ENCODE assay signal across 8 cellular contexts in genomic region chr1:167936068-167936929, GRCh38. TPM values are rescaled to one million over a fixed set of nuclear protein-coding genes. Genes with fewer than 3 reads are reported as not detected.
DNase-seq lines count a peak whose midpoint lies in the region; TF ChIP-seq lines count a peak whose summit lies in the region.

A gene with protein sequence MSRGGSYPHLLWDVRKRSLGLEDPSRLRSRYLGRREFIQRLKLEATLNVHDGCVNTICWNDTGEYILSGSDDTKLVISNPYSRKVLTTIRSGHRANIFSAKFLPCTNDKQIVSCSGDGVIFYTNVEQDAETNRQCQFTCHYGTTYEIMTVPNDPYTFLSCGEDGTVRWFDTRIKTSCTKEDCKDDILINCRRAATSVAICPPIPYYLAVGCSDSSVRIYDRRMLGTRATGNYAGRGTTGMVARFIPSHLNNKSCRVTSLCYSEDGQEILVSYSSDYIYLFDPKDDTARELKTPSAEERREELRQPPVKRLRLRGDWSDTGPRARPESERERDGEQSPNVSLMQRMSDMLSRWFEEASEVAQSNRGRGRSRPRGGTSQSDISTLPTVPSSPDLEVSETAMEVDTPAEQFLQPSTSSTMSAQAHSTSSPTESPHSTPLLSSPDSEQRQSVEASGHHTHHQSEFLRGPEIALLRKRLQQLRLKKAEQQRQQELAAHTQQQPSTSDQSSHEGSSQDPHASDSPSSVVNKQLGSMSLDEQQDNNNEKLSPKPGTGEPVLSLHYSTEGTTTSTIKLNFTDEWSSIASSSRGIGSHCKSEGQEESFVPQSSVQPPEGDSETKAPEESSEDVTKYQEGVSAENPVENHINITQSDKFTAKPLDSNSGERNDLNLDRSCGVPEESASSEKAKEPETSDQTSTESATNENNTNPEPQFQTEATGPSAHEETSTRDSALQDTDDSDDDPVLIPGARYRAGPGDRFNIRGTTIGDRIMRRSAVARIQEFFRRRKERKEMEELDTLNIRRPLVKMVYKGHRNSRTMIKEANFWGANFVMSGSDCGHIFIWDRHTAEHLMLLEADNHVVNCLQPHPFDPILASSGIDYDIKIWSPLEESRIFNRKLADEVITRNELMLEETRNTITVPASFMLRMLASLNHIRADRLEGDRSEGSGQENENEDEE (plus strand): TSS chr1:167936683. CDS start chr1:167936912, 229 bp downstream.

- H3K9me3 ChIP-seq in neuron (ENCODE audit: low read length) (no peaks in the 10 kb centered on the region), subcutaneous abdominal adipose tissue (ENCODE audit: control insufficient read depth in 5 of 5, low read length in 5 of 5) (no peaks in the 10 kb centered on the region)

- CTCF ChIA-PET in HEK293T (lab: Yijun Ruan, JAX): interaction anchor here (2.1 to 2.2 kb wide), 2 partner anchors 9 to 146 kb away, joined by 5 to 15 read pairs; no protein-coding TSS in a partner anchor

- no peaks in the 10 kb centered on the region for H3K27me3 ChIP-seq in neuron (ENCODE audit: insufficient read depth, low read length)
- H3K27me3 ChIP-seq in subcutaneous abdominal adipose tissue (ENCODE audit: control insufficient read depth in 5 of 5, insufficient read depth in 4 of 5, low read length in 5 of 5): no peaks in the 10 kb centered on the region

- POLR2A ChIA-PET in HEK293T (lab: Yijun Ruan, JAX): interaction anchor here (0.5 to 3.2 kb wide), 23 partner anchors 8 to 716 kb away, joined by 3 to 39 read pairs (median 4); partner anchors contain the start of genes ADCY10 and POU2F1

- peak within 1 kb of the TSS; percentile 97 for H3K27ac ChIP-seq in subcutaneous abdominal adipose tissue (ENCODE audit: low read depth, low read length)

- H3K4me3 ChIP-seq in neuron (ENCODE audit: low read length): peak within 1 kb of the TSS; percentile 59
- peak within 1 kb of the TSS; percentile 94 to 99 (median 96) for H3K4me3 ChIP-seq in subcutaneous abdominal adipose tissue (ENCODE audit: low read depth in 1 of 5, low read length in 5 of 5)

- peak within 1 kb of the TSS; percentile 91 to 99 (median 97) for H3K9ac ChIP-seq in subcutaneous abdominal adipose tissue (ENCODE audit: low read length in 5 of 5)

- DNase-seq in GF-D8 (lab: John Stamatoyannopoulos, UW) (peak; percentile 94), HEK293T (ENCODE audit: extremely low spot score) (peak; percentile 97), MV-4-11 (lab: John Stamatoyannopoulos, UW) (peak; percentile 96), SK-MEL-5 (ENCODE audit: low read depth, low spot score) (peak; percentile 98), foreskin melanocyte (peak; percentile 98)
- peak; percentile 97 for DNase-seq in activated naive CD4-positive, alpha-beta T cell treated with Interleukin-2 at 50 U/mL for 16 hours

- H2AFZ ChIP-seq in neuron (ENCODE audit: low read depth, low read length): peak within 1 kb of the TSS; percentile 52

- H3K4me1 ChIP-seq in neuron (ENCODE audit: insufficient read depth, low read length): peaks cover 22% of the 10 kb centered on the region
- H3K4me1 ChIP-seq in subcutaneous abdominal adipose tissue (ENCODE audit: control insufficient read depth in 5 of 5, insufficient read depth in 5 of 5, low read length in 5 of 5): peaks cover 0 to 43% (median 36%) of the 10 kb centered on the region in 5 donors

- no peaks in the 10 kb centered on the region for H3K36me3 ChIP-seq in neuron (ENCODE audit: insufficient read depth, low read length)
- H3K36me3 ChIP-seq in subcutaneous abdominal adipose tissue (ENCODE audit: control insufficient read depth in 5 of 5, insufficient read depth in 5 of 5, low read length in 5 of 5): no peaks in the 10 kb centered on the region

- in situ Hi-C loops in SK-MEL-5 (cut with HindIII; ENCODE audit: low pct_unique_long_range_greater_than_20kb, low sequenced_read_pairs): no loop called here

TF ChIP-seq in HEK293T, 16 proteins besides CTCF, POLR2A, EP300 and RAD21:
- TF ChIP-seq ARNT (IDR thresholded peaks at IDR 0.05): no peak
- no peak for TF ChIP-seq SUZ12 (IDR thresholded peaks at IDR 0.05)
- no peak for TF ChIP-seq CTBP1 (IDR thresholded peaks at IDR 0.05; ENCODE audit: borderline replicate concordance)
- no peak for TF ChIP-seq FOXA1 (IDR thresholded peaks at IDR 0.05)
- TF ChIP-seq BHLHE40 (IDR thresholded peaks at IDR 0.05; ENCODE audit: borderline replicate concordance): no peak
- TF ChIP-seq SP1 (IDR thresholded peaks at IDR 0.05): peak; percentile 63; the same call in 1 of the 2 replicates
- TF ChIP-seq, protein P1, sequence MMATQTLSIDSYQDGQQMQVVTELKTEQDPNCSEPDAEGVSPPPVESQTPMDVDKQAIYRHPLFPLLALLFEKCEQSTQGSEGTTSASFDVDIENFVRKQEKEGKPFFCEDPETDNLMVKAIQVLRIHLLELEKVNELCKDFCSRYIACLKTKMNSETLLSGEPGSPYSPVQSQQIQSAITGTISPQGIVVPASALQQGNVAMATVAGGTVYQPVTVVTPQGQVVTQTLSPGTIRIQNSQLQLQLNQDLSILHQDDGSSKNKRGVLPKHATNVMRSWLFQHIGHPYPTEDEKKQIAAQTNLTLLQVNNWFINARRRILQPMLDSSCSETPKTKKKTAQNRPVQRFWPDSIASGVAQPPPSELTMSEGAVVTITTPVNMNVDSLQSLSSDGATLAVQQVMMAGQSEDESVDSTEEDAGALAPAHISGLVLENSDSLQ (IDR thresholded peaks at IDR 0.05): peak; percentile 58
- TF ChIP-seq ZNF384 (IDR thresholded peaks at IDR 0.05): no peak
- TF ChIP-seq FOXK2 (IDR thresholded peaks at IDR 0.05): no peak
- TF ChIP-seq HDGF (IDR thresholded peaks at IDR 0.05; ENCODE audit: borderline replicate concordance): peak; percentile 20; the same call in 1 of the 2 replicates
- TF ChIP-seq FOXM1 (IDR thresholded peaks at IDR 0.05; ENCODE audit: borderline replicate concordance): peak; percentile 60; the same call in 1 of the 2 replicates
- TF ChIP-seq LEF1 (IDR thresholded peaks at IDR 0.05; ENCODE audit: borderline replicate concordance): no peak
- TF ChIP-seq ELF4 (IDR thresholded peaks at IDR 0.05): no peak
- TF ChIP-seq NFRKB (IDR thresholded peaks at IDR 0.05): peak; percentile 84
- TF ChIP-seq TARDBP (IDR thresholded peaks at IDR 0.05): no peak

RNA-seq across cellular contexts. Expression of the gene that starts here (rescaled TPM):
- 29.6 and 29.7 TPM in 2 replicates for total RNA-seq in SK-MEL-5 (2014; rRNA removed; shearing (Covaris generic))
- polyA plus RNA-seq in SK-MEL-5 (2015; cell fraction: cytosol; rRNA removed): 23.8 and 30.5 TPM in 2 replicates
- 13.5 and 32.4 TPM in 2 replicates for polyA plus RNA-seq in SK-MEL-5 (2015; cell fraction: nucleus; rRNA removed)

Comparison
In these comparisons a context has a peak if more than half of its experiments do, and no peak if none do; other contexts are left out.
1. Peak in every context shown above with its lines: DNase-seq, H3K4me3 ChIP-seq and H3K27ac ChIP-seq.